18 cellular contexts compared by ENCODE assay signal in genomic region chr13:47708386-47708785, GRCh38.
DNase-seq lines count a peak whose midpoint lies in the region; ATAC-seq and TF ChIP-seq lines count a peak whose summit lies in the region.
"Had no signal": no experiment of that assay in that cellular context is flagged by ENCODE, and none has a peak within 500 bp of the region (broad histone marks: within the 10 kb centered on the region; RNA-seq: fewer than 3 reads in every experiment).

No MANE protein-coding gene starts in this region.

- H3K36me3 Mint-ChIP-seq in CD8-positive, alpha-beta T cell, result no peaks in the 10 kb centered on the region
- H3K36me3 Mint-ChIP-seq: CD4-positive, CD25-positive, alpha-beta regulatory T cell had no signal

- peaks cover 5% of the 10 kb centered on the region for H3K27me3 Mint-ChIP-seq in CD8-positive, alpha-beta T cell (ENCODE audit: low read depth)

- H3K4me3 ChIP-seq in PC-9 (no peak overlapping the region), skeletal muscle cell (ENCODE audit: low read depth, low read length) (no peak overlapping the region)
- H3K4me3 ChIP-seq in CD8-positive, alpha-beta T cell (ENCODE audit: low read depth, low read length), result no peak overlapping the region
- H3K4me3 ChIP-seq: right lobe of liver, upper lobe of left lung had no signal

- TF ChIP-seq CTCF in PC-9 (conservative IDR thresholded peaks at IDR 0.05), result no peak
- TF ChIP-seq CTCF in CD8-positive, alpha-beta T cell (IDR thresholded peaks at IDR 0.05), result no peak

- no peak overlapping the region for H2AFZ ChIP-seq in PC-9

- no peaks in the 10 kb centered on the region for H3K9me2 ChIP-seq in PC-9 (ENCODE audit: insufficient read depth)

- ATAC-seq in HG02973 (IDR thresholded peaks at IDR 0.05; ENCODE audit: unreplicated experiment) (no peak), HG02884 (IDR thresholded peaks at IDR 0.05; ENCODE audit: unreplicated experiment) (no peak)
- no peak for ATAC-seq in CD8-positive, alpha-beta T cell
- ATAC-seq: right lobe of liver, T-helper 17 cell had no signal

- H3K4me1 ChIP-seq in PC-9 (replicated peaks; ENCODE audit: insufficient read depth), result peaks cover 12% of the 10 kb centered on the region
- no peaks in the 10 kb centered on the region for H3K4me1 ChIP-seq in CD8-positive, alpha-beta T cell (ENCODE audit: insufficient read depth, low read length)
- H3K4me1 ChIP-seq: right lobe of liver, upper lobe of left lung had no signal

- H3K79me2 ChIP-seq in PC-9 (ENCODE audit: low read depth), result no peaks in the 10 kb centered on the region

- H3K4me3 Mint-ChIP-seq in CD8-positive, alpha-beta T cell, result no peak overlapping the region
- H3K4me3 Mint-ChIP-seq: CD4-positive, CD25-positive, alpha-beta regulatory T cell; neural crest cell; T-helper 17 cell had no signal

- POLR2A ChIA-PET in PC-9 (lab: Charles Lee; ENCODE audit: unreplicated experiment), result no interaction called here
- POLR2A ChIA-PET in CD8-positive, alpha-beta T cell (lab: Charles Lee), result no interaction called here

- H4K20me1 ChIP-seq in PC-9 (ENCODE audit: insufficient read depth), result no peaks in the 10 kb centered on the region; the same call in 1 of the 2 replicates

- no peak overlapping the region for H3K27ac Mint-ChIP-seq in CD8-positive, alpha-beta T cell
- H3K27ac Mint-ChIP-seq: CD4-positive, CD25-positive, alpha-beta regulatory T cell; T-helper 17 cell had no signal

- no peaks in the 10 kb centered on the region for H3K9me3 Mint-ChIP-seq in CD8-positive, alpha-beta T cell

- H3K4me2 ChIP-seq in PC-9, result peak overlapping the region; percentile 44; the same call in 1 of the 2 replicates

- H3K9me3 ChIP-seq in PC-9 (ENCODE audit: insufficient read depth, low read depth), result no peaks in the 10 kb centered on the region
- H3K9me3 ChIP-seq in CD8-positive, alpha-beta T cell (ENCODE audit: low read length), result no peaks in the 10 kb centered on the region
- H3K9me3 ChIP-seq: right lobe of liver, upper lobe of left lung had no signal

- peak; percentile 59 for DNase-seq in ELR (ENCODE audit: low read depth)
- DNase-seq in PC-9, result peak in 1 of 2 experiments; percentile 59
- peak; percentile 61 for DNase-seq in fibroblast of peridontal ligament (ENCODE audit: extremely low read depth)
- peak; percentile 25 for DNase-seq in skeletal muscle cell (ENCODE audit: low read depth)
- DNase-seq in CD8-positive, alpha-beta T cell, result no peak
- DNase-seq: activated CD4-positive, CD25-positive, alpha-beta regulatory T cell treated with anti-CD3 and anti-CD28 coated beads, Interleukin-2, amount 50 U/mL, for 72 hours; activated CD8-positive, alpha-beta memory T cell treated with anti-CD3 and anti-CD28 coated beads, Interleukin-2, amount 50 U/mL, for 4 hours; activated naive CD4-positive, alpha-beta T cell treated with Interleukin-2 at 50 U/mL for 16 hours; CD4-positive, CD25-positive, alpha-beta regulatory T cell; mesendoderm; NCI-H187 treated with DMSO at 0.1 percent for 48 hours; right lobe of liver; stimulated activated CD4-positive, alpha-beta T cell treated with anti-CD3 and anti-CD28 coated beads, Interleukin-4, amount 100 ng/mL, for 24 hours; T-helper 17 cell; upper lobe of left lung had no signal

- CTCF ChIA-PET in PC-9 (lab: Charles Lee), result no interaction called here
- CTCF ChIA-PET in CD8-positive, alpha-beta T cell (lab: Charles Lee), result no interaction called here

- H3F3A ChIP-seq in PC-9 (ENCODE audit: insufficient read depth, low read depth), result peaks cover 4% of the 10 kb centered on the region; the same call in 1 of the 2 replicates

- H3K4me1 Mint-ChIP-seq in CD8-positive, alpha-beta T cell (ENCODE audit: low read depth), result no peaks in the 10 kb centered on the region
- H3K4me1 Mint-ChIP-seq: CD4-positive, CD25-positive, alpha-beta regulatory T cell; neural crest cell; T-helper 17 cell had no signal

- no peaks in the 10 kb centered on the region for H3K27me3 ChIP-seq in PC-9 (ENCODE audit: insufficient read depth, low read depth)
- H3K27me3 ChIP-seq in CD8-positive, alpha-beta T cell (ENCODE audit: insufficient read depth, low read length), result no peaks in the 10 kb centered on the region
- H3K27me3 ChIP-seq: right lobe of liver, upper lobe of left lung had no signal

- no peaks in the 10 kb centered on the region for H3K36me3 ChIP-seq in PC-9 (ENCODE audit: low read depth)
- H3K36me3 ChIP-seq in CD8-positive, alpha-beta T cell (ENCODE audit: insufficient read depth, low read length), result no peaks in the 10 kb centered on the region
- H3K36me3 ChIP-seq: right lobe of liver, upper lobe of left lung had no signal

- intact Hi-C loops in PC-9 (cut with micrococcal nuclease; ENCODE audit: unreplicated experiment), result no loop called here
- intact Hi-C loops in CD8-positive, alpha-beta T cell (cut with DNase I, micrococcal nuclease), result no loop called here

- no TSS peak for BruUV-seq in PC-9 (replicated peaks; lab: Mats Ljungman, UMichigan)

- H3K27ac ChIP-seq in PC-9, result no peak overlapping the region
- H3K27ac ChIP-seq in CD8-positive, alpha-beta T cell (ENCODE audit: low read depth, low read length), result no peak overlapping the region
- H3K27ac ChIP-seq: right lobe of liver, upper lobe of left lung had no signal

Comparison
In these comparisons a context has a peak if more than half of its experiments do, and no peak if none do; other contexts are left out.
1. DNase-seq: peak in ELR (single experiment), fibroblast of peridontal ligament (single experiment) and skeletal muscle cell (single experiment); none in CD8-positive, alpha-beta T cell (0 of 7).